Comparison of ENCODE assay signal across 9 cellular contexts in the genomic region with DNA sequence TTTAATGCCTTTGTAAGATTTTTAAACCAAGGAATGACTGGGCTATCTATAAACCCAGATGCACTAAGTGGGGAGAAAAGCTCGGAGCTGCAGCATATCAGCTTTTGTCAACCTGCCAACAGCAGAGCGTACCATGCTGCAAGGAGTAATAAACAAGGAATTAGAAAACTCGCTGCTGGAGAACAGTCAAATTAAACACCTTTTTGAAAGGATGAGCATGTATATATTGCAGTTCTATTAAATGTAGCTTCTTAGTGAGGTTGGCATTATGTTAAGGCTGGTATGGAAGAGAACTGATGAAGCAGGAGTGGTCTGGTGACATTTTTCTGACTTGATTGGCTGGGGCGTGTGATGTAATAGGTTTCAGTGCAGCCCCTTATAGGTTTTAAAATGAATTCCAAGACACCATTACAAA.
DNase-seq lines count a peak whose midpoint lies in the region; ATAC-seq and TF ChIP-seq lines count a peak whose summit lies in the region.
"Had no signal": no experiment of that assay in that cellular context is flagged by ENCODE, and none has a peak within 500 bp of the region (broad histone marks: within the 10 kb centered on the region; RNA-seq: fewer than 3 reads in every experiment).

No MANE protein-coding gene starts in this region.

- H3K4me3 Mint-ChIP-seq in Calu3 (ENCODE audit: low read depth, unreplicated experiment) (peak overlapping the region; percentile 79), H9 (no peak overlapping the region)
- peak overlapping the region; percentile 77 for H3K4me3 Mint-ChIP-seq in activated T-helper 17 cell treated with anti-CD3 and anti-CD28 coated beads, Interleukin-2, amount 50 U/mL, for 72 hours

- no peak overlapping the region for H2AFZ ChIP-seq in H9 (ENCODE audit: low read length)

- no peak overlapping the region for H3K14ac ChIP-seq in H9 (ENCODE audit: insufficient read depth, low read length)

- no peak overlapping the region for H2BK12ac ChIP-seq in H9 (ENCODE audit: insufficient read length, low read depth, low read length)

- no peak overlapping the region for H3K4me2 ChIP-seq in H9 (ENCODE audit: insufficient read depth, insufficient read length, low read length)

- H3K36me3 Mint-ChIP-seq in Calu3 (ENCODE audit: insufficient read depth, unreplicated experiment) (peaks cover 76% of the 10 kb centered on the region), H9 (ENCODE audit: insufficient read depth in 1 of 3, low read depth in 3 of 3) (peaks cover 6 to 14% (median 8%) of the 10 kb centered on the region in 3 experiments; a peak in 5 of 7 replicates)
- H3K36me3 Mint-ChIP-seq in activated T-helper 17 cell treated with anti-CD3 and anti-CD28 coated beads, Interleukin-2, amount 50 U/mL, for 72 hours (ENCODE audit: low read depth): peaks cover 67% of the 10 kb centered on the region

- CTCF ChIA-PET in Calu3 (lab: Charles Lee): interaction anchor here (0.7 to 0.9 kb wide), 3 partner anchors 13 to 105 kb away, joined by 3 to 4 read pairs (median 3); no protein-coding TSS in a partner anchor

- peak overlapping the region; percentile 61 for H3K27ac Mint-ChIP-seq in Calu3 (ENCODE audit: unreplicated experiment)
- peak overlapping the region; percentile 55 for H3K27ac Mint-ChIP-seq in activated T-helper 17 cell treated with anti-CD3 and anti-CD28 coated beads, Interleukin-2, amount 50 U/mL, for 72 hours
- no peak overlapping the region for H3K27ac Mint-ChIP-seq in H9

- no peaks in the 10 kb centered on the region for H3K27me3 ChIP-seq in H9 (ENCODE audit: insufficient read depth, low read length)

- no peaks in the 10 kb centered on the region for H3K79me2 ChIP-seq in H9 (ENCODE audit: insufficient read depth, low read length)

- no peaks in the 10 kb centered on the region for H3K4me1 ChIP-seq in H9 (ENCODE audit: insufficient read depth, low read length)

- H4K8ac ChIP-seq in H9 (replicated peaks; ENCODE audit: insufficient read length, low read depth, low read length): no peak overlapping the region

- H3K23ac ChIP-seq in H9 (ENCODE audit: insufficient read length, low read depth, low read length): no peak overlapping the region

- H3K4ac ChIP-seq in H9 (ENCODE audit: low read depth, low read length): no peak overlapping the region

- DNase-seq in Calu3: peak; percentile 24
- DNase-seq in left cardiac atrium: peak; percentile 36
- peak; percentile 82 for DNase-seq in putamen (ENCODE audit: low spot score)
- no peak for DNase-seq in H9
- DNase-seq in 8988T: no peak
- DNase-seq: aorta had no signal

- no peak overlapping the region for H3K18ac ChIP-seq in H9 (ENCODE audit: insufficient read length, low read depth, low read length)

- no peak overlapping the region for H3K27ac ChIP-seq in H9 (ENCODE audit: insufficient read length, low read depth, low read length)

- BruUV-seq in Calu3 (replicated peaks; lab: Mats Ljungman, UMichigan): no TSS peak

- peaks cover 12% of the 10 kb centered on the region for H3K23me2 ChIP-seq in H9 (ENCODE audit: insufficient read length, low read depth, low read length, poor library complexity, severe bottlenecking)

- no peak overlapping the region for H3T11ph ChIP-seq in H9 (ENCODE audit: low read length)

- no peak overlapping the region for H4K91ac ChIP-seq in H9 (ENCODE audit: insufficient read length, low read depth, low read length)

- H2AK5ac ChIP-seq in H9 (ENCODE audit: insufficient read length, low read length): no peak overlapping the region

- no peak overlapping the region for H2BK20ac ChIP-seq in H9 (ENCODE audit: low read depth, low read length, poor library complexity, severe bottlenecking)

- no CpG with 5 or more reads among the region's 4 CpGs for WGBS in H9 (ENCODE audit: extremely low coverage, insufficient read length, low lambda C conversion rate)

- H3K4me1 Mint-ChIP-seq in Calu3 (ENCODE audit: low read depth, unreplicated experiment) (peaks cover 63% of the 10 kb centered on the region), H9 (peaks cover 44 to 54% of the 10 kb centered on the region in 2 experiments)
- peaks cover 45% of the 10 kb centered on the region for H3K4me1 Mint-ChIP-seq in activated T-helper 17 cell treated with anti-CD3 and anti-CD28 coated beads, Interleukin-2, amount 50 U/mL, for 72 hours

- H3K79me1 ChIP-seq in H9 (ENCODE audit: insufficient read depth, low read depth, low read length, poor library complexity, severe bottlenecking): no peaks in the 10 kb centered on the region

- intact Hi-C loops in Calu3 (cut with micrococcal nuclease; ENCODE audit: unreplicated experiment) (no loop called here), left cardiac atrium (cut with DNase I) (loop anchor here (2.0 to 10.0 kb wide), 3 partner anchors 53 to 675 kb away; no protein-coding TSS in a partner anchor)

- H3K9me3 ChIP-seq in H9 (ENCODE audit: control insufficient read depth, low read depth, low read length): no peaks in the 10 kb centered on the region

- H2BK120ac ChIP-seq in H9 (ENCODE audit: low read depth, low read length, poor library complexity, severe bottlenecking): no peak overlapping the region

- H4K20me1 ChIP-seq in H9 (ENCODE audit: control insufficient read depth, insufficient read depth, insufficient read length): no peaks in the 10 kb centered on the region

- ATAC-seq in activated T-helper 17 cell treated with anti-CD3 and anti-CD28 coated beads, Interleukin-2, amount 50 U/mL, for 72 hours (replicated peaks): no peak
- ATAC-seq in left cardiac atrium (peak in 1 of 2 donors; percentile 23), GM18502 (IDR thresholded peaks at IDR 0.05; ENCODE audit: poor library complexity, unreplicated experiment) (no peak), GM19463 (IDR thresholded peaks at IDR 0.05; ENCODE audit: unreplicated experiment) (no peak)

- TF ChIP-seq CTCF in Calu3 (IDR thresholded peaks at IDR 0.05; ENCODE audit: unreplicated experiment) (no peak), H9 (conservative IDR thresholded peaks at IDR 0.05) (no peak)

- H3K56ac ChIP-seq in H9 (ENCODE audit: insufficient read length, low read depth, low read length): no peak overlapping the region

- H3K9ac ChIP-seq in H9 (ENCODE audit: extremely low read depth, insufficient read length, low read length): no peak overlapping the region

- H3K9me3 Mint-ChIP-seq in Calu3 (ENCODE audit: low read depth, unreplicated experiment) (no peaks in the 10 kb centered on the region), H9 (no peaks in the 10 kb centered on the region)
- H3K9me3 Mint-ChIP-seq in activated T-helper 17 cell treated with anti-CD3 and anti-CD28 coated beads, Interleukin-2, amount 50 U/mL, for 72 hours: no peaks in the 10 kb centered on the region

- no peak overlapping the region for H4K5ac ChIP-seq in H9 (ENCODE audit: insufficient read length, low read depth, low read length)

- H2BK15ac ChIP-seq in H9 (ENCODE audit: low read depth, low read length): no peak overlapping the region

- no peak overlapping the region for H2BK5ac ChIP-seq in H9 (ENCODE audit: insufficient read length, low read length)

- no peaks in the 10 kb centered on the region for H3K27me3 Mint-ChIP-seq in Calu3 (ENCODE audit: unreplicated experiment)
- no peaks in the 10 kb centered on the region for H3K27me3 Mint-ChIP-seq in activated T-helper 17 cell treated with anti-CD3 and anti-CD28 coated beads, Interleukin-2, amount 50 U/mL, for 72 hours
- no peaks in the 10 kb centered on the region for H3K27me3 Mint-ChIP-seq in H9 (ENCODE audit: low read depth)

Comparison
In these comparisons a context has a peak if more than half of its experiments do, and no peak if none do; other contexts are left out.
1. DNase-seq: peak in Calu3 (single experiment), left cardiac atrium (single experiment) and putamen (single experiment); none in H9 (single experiment) and 8988T (single experiment).
2. H3K27ac Mint-ChIP-seq: peak in Calu3 (single experiment) and activated T-helper 17 cell treated with anti-CD3 and anti-CD28 coated beads, Interleukin-2, amount 50 U/mL, for 72 hours (single experiment); none in H9 (0 of 3).
3. H3K4me3 Mint-ChIP-seq: peak in Calu3 (single experiment) and activated T-helper 17 cell treated with anti-CD3 and anti-CD28 coated beads, Interleukin-2, amount 50 U/mL, for 72 hours (single experiment); none in H9 (0 of 2).